8 cellular contexts compared by ENCODE assay signal in the genomic region with DNA sequence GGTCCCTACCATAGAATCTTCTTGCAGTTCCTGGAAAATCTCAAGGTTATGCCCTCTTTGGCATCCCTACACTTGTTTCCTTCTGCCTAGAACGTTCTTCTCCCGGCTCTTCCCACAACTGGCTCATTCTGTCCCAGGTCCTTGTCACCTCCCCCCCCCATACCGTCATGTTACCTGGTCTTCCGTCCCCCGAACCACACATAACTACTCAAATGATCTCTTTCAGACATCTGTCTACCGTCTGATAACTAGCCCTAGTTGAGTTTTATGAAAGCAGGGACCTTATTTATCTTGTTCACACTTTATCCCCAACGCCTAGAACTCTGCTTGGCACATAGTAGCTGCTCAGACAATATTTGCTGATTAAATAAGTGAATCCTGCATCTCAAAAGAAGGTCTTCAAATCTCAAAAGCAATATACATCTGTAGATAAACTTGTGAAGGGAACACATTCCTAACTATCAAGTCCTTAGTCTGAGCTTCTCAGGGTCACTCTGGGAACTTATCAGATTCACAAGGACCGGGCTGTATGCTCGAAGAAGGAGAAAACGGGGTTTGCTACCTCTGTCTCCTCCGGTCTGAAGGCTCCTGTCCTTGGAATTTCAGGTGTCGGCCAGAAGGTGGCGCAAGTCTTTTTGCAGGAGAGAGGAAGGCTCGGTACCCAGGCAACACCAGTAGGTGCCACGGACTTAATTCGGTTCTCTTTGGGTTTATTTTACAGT. TPM values are rescaled to one million over a fixed set of nuclear protein-coding genes. Genes with fewer than 3 reads are reported as not detected.
DNase-seq lines count a peak whose midpoint lies in the region; ATAC-seq and TF ChIP-seq lines count a peak whose summit lies in the region.

No MANE protein-coding gene starts in this region.

- peak; percentile 84 for TF ChIP-seq CTCF in AG04449 (IDR thresholded peaks at IDR 0.05; ENCODE audit: insufficient read depth, low read length, missing control alignments)

- ATAC-seq in GM18517 (IDR thresholded peaks at IDR 0.05; ENCODE audit: unreplicated experiment) (peak; percentile 93), HG03095 (IDR thresholded peaks at IDR 0.05; ENCODE audit: unreplicated experiment) (peak; percentile 79), memory B cell (ENCODE audit: low read depth) (peak; percentile 98)

- intact Hi-C loops in dendritic cell treated with granulocyte-macrophage colony-stimulating factor and Interleukin-4, amounts not matched to agents 40 ng/mL and 50 ng/mL, for 4 days (cut with micrococcal nuclease): loop anchor here (1.0 to 5.0 kb wide), 4 partner anchors 29 to 155 kb away; a partner anchor contains a TSS

- CTCF ChIA-PET in AG04449 (lab: Yijun Ruan, JAX): interaction anchor here (0.6 to 5.1 kb wide), 28 partner anchors 9 to 364 kb away, joined by 3 to 26 read pairs (median 4); no protein-coding TSS in a partner anchor
- CTCF ChIA-PET in activated CD4-positive, alpha-beta T cell treated with anti-CD3 and anti-CD28 coated beads, Interleukin-2, amount 10 ng/mL, durations not matched to agents 7 days and 5 days (lab: Charles Lee): interaction anchor here (0.7 to 4.1 kb wide), 15 partner anchors 9 to 118 kb away, joined by 3 to 29 read pairs (median 5); a partner anchor contains a TSS

- POLR2A ChIA-PET in AG04449 (lab: Yijun Ruan, JAX): no interaction called here
- POLR2A ChIA-PET in activated CD4-positive, alpha-beta T cell treated with anti-CD3 and anti-CD28 coated beads, Interleukin-2, amount 10 ng/mL, durations not matched to agents 7 days and 5 days (lab: Charles Lee): interaction anchor here (1.1 to 2.7 kb wide), 2 partner anchors 29 to 66 kb away, joined by 3 to 12 read pairs; no protein-coding TSS in a partner anchor

- H3K27me3 Mint-ChIP-seq in activated CD4-positive, alpha-beta T cell treated with anti-CD3 and anti-CD28 coated beads, Interleukin-2, amount 10 ng/mL, durations not matched to agents 7 days and 5 days: no peaks in the 10 kb centered on the region
- H3K27me3 Mint-ChIP-seq in dendritic cell treated with granulocyte-macrophage colony-stimulating factor and Interleukin-4, amounts not matched to agents 40 ng/mL and 50 ng/mL, for 4 days: no peaks in the 10 kb centered on the region
- peaks cover 6% of the 10 kb centered on the region for H3K27me3 Mint-ChIP-seq in memory B cell

- peak overlapping the region; percentile 84 for H3K27ac Mint-ChIP-seq in activated CD4-positive, alpha-beta T cell treated with anti-CD3 and anti-CD28 coated beads, Interleukin-2, amount 10 ng/mL, durations not matched to agents 7 days and 5 days
- peak overlapping the region; percentile 20 for H3K27ac Mint-ChIP-seq in dendritic cell treated with granulocyte-macrophage colony-stimulating factor and Interleukin-4, amounts not matched to agents 40 ng/mL and 50 ng/mL, for 4 days
- no peak overlapping the region for H3K27ac Mint-ChIP-seq in memory B cell

- peaks cover 84% of the 10 kb centered on the region for H3K36me3 Mint-ChIP-seq in activated CD4-positive, alpha-beta T cell treated with anti-CD3 and anti-CD28 coated beads, Interleukin-2, amount 10 ng/mL, durations not matched to agents 7 days and 5 days (ENCODE audit: low read depth)
- peaks cover 98% of the 10 kb centered on the region for H3K36me3 Mint-ChIP-seq in dendritic cell treated with granulocyte-macrophage colony-stimulating factor and Interleukin-4, amounts not matched to agents 40 ng/mL and 50 ng/mL, for 4 days (ENCODE audit: low read depth)
- peaks cover 6% of the 10 kb centered on the region for H3K36me3 Mint-ChIP-seq in memory B cell

- peak overlapping the region; percentile 38 for H3K4me3 Mint-ChIP-seq in activated CD4-positive, alpha-beta T cell treated with anti-CD3 and anti-CD28 coated beads, Interleukin-2, amount 10 ng/mL, durations not matched to agents 7 days and 5 days
- no peak overlapping the region for H3K4me3 Mint-ChIP-seq in dendritic cell treated with granulocyte-macrophage colony-stimulating factor and Interleukin-4, amounts not matched to agents 40 ng/mL and 50 ng/mL, for 4 days
- peak overlapping the region; percentile 19 for H3K4me3 Mint-ChIP-seq in memory B cell

- no peak overlapping the region for H3K4me3 ChIP-seq in AG04449 (ENCODE audit: low read depth, low read length)

- peaks cover 95% of the 10 kb centered on the region for H3K4me1 Mint-ChIP-seq in activated CD4-positive, alpha-beta T cell treated with anti-CD3 and anti-CD28 coated beads, Interleukin-2, amount 10 ng/mL, durations not matched to agents 7 days and 5 days
- peaks cover 63% of the 10 kb centered on the region for H3K4me1 Mint-ChIP-seq in dendritic cell treated with granulocyte-macrophage colony-stimulating factor and Interleukin-4, amounts not matched to agents 40 ng/mL and 50 ng/mL, for 4 days (ENCODE audit: low read depth)
- H3K4me1 Mint-ChIP-seq in memory B cell: peaks cover 11% of the 10 kb centered on the region

- no peaks in the 10 kb centered on the region for H3K9me3 Mint-ChIP-seq in activated CD4-positive, alpha-beta T cell treated with anti-CD3 and anti-CD28 coated beads, Interleukin-2, amount 10 ng/mL, durations not matched to agents 7 days and 5 days
- H3K9me3 Mint-ChIP-seq in dendritic cell treated with granulocyte-macrophage colony-stimulating factor and Interleukin-4, amounts not matched to agents 40 ng/mL and 50 ng/mL, for 4 days: no peaks in the 10 kb centered on the region
- no peaks in the 10 kb centered on the region for H3K9me3 Mint-ChIP-seq in memory B cell

- DNase-seq in AG04449 (ENCODE audit: low read depth, low spot score) (peak; percentile 1), NCI-H510A (lab: John Stamatoyannopoulos, UW) (peak; percentile 27), memory B cell (ENCODE audit: low spot score in 2 of 2) (peak; percentile 73 to 80)
- peak; percentile 87 for DNase-seq in activated CD4-positive, alpha-beta T cell treated with anti-CD3 and anti-CD28 coated beads, Interleukin-2, amount 10 ng/mL, durations not matched to agents 7 days and 5 days
- DNase-seq in stimulated activated CD8-positive, alpha-beta memory T cell treated with anti-CD3 and anti-CD28 coated beads, Interleukin-15, amount 100 ng/mL, for 1 hour (ENCODE audit: low read depth): peak; percentile 63

RNA-seq across cellular contexts. Expression of a gene that starts 30.0 kb away (rescaled TPM):
- 100 to 1,000 TPM; 285 to 309 TPM for total RNA-seq in activated CD4-positive, alpha-beta T cell treated with anti-CD3 and anti-CD28 coated beads, Interleukin-2, amount 10 ng/mL, durations not matched to agents 7 days and 5 days

RNA-seq across cellular contexts. Expression of a gene that starts 34.8 kb away (rescaled TPM):
- not detected for total RNA-seq in activated CD4-positive, alpha-beta T cell treated with anti-CD3 and anti-CD28 coated beads, Interleukin-2, amount 10 ng/mL, durations not matched to agents 7 days and 5 days

Comparison
In these comparisons a context has a peak if more than half of its experiments do, and no peak if none do; other contexts are left out.
1. DNase-seq: peak in every context shown above with its lines; median percentile 87 in activated CD4-positive, alpha-beta T cell treated with anti-CD3 and anti-CD28 coated beads, Interleukin-2, amount 10 ng/mL, durations not matched to agents 7 days and 5 days; 76 in memory B cell; 63 in stimulated activated CD8-positive, alpha-beta memory T cell treated with anti-CD3 and anti-CD28 coated beads, Interleukin-15, amount 100 ng/mL, for 1 hour; 27 in NCI-H510A; 1 in AG04449.